7 cellular contexts compared by ENCODE assay signal in genomic region chr7:55276896-55277295, GRCh38.
"Had no signal": no experiment of that assay in that cellular context is flagged by ENCODE, and none has a peak within 500 bp of the region (broad histone marks: within the 10 kb centered on the region; RNA-seq: fewer than 3 reads in every experiment).

No MANE protein-coding gene starts in this region.

- H3K4me3 Mint-ChIP-seq: GM23338, H9 had no signal

- H3K4me3 ChIP-seq: GM23338, K562 had no signal

- ATAC-seq: GM23338, K562 had no signal

- H3K27ac ChIP-seq: HL-60 had no signal

- H3K9me3 Mint-ChIP-seq: GM23338, H9 had no signal

- H3K4me2 ChIP-seq: GM23338 had no signal

- H3K4me1 Mint-ChIP-seq: GM23338 had no signal

- H2AFZ ChIP-seq: GM23338 had no signal

- DNase-seq: H9, HCEC 1CT, IMR-90, KG1 had no signal

- H3K27ac Mint-ChIP-seq: GM23338, H9 had no signal
